Comparison of ENCODE assay signal across 9 cellular contexts in genomic region chr22:42299586-42300285, GRCh38. TPM values are rescaled to one million over a fixed set of nuclear protein-coding genes. Genes with fewer than 3 reads are reported as not detected.
DNase-seq lines count a peak whose midpoint lies in the region; ATAC-seq and TF ChIP-seq lines count a peak whose summit lies in the region.
"Had no signal": no experiment of that assay in that cellular context is flagged by ENCODE, and none has a peak within 500 bp of the region (broad histone marks: within the 10 kb centered on the region; RNA-seq: fewer than 3 reads in every experiment).

No MANE protein-coding gene starts in this region.

- H3K9ac ChIP-seq in MM.1S (ENCODE audit: low read length): no peak overlapping the region
- H3K9ac ChIP-seq: KMS-11 had no signal

- no peak overlapping the region for H3K4me3 ChIP-seq in MM.1S (ENCODE audit: low read length)

- TF ChIP-seq CTCF in MM.1S (IDR thresholded peaks at IDR 0.05; ENCODE audit: low read length): no peak

- peaks cover 40% of the 10 kb centered on the region for H3K27me3 ChIP-seq in MM.1S (replicated peaks; ENCODE audit: insufficient read depth, low read length)

- H3F3A ChIP-seq in MM.1S (ENCODE audit: insufficient read depth, low read length): no peaks in the 10 kb centered on the region

- H3K4me2 ChIP-seq in MM.1S (ENCODE audit: low read depth, low read length): peak overlapping the region; percentile 39; the same call in 1 of the 2 replicates
- H3K4me2 ChIP-seq: KMS-11 had no signal

- H3K27ac ChIP-seq in MM.1S (ENCODE audit: low read length): no peak overlapping the region
- H3K27ac ChIP-seq: KMS-11 had no signal

- no peaks in the 10 kb centered on the region for H4K20me1 ChIP-seq in MM.1S (ENCODE audit: insufficient read depth, low read length)

- DNase-seq in MM.1S (peak; percentile 29), left ventricle myocardium superior (peak; percentile 53), NCI-H1105 (lab: John Stamatoyannopoulos, UW) (no peak), dermis blood vessel endothelial cell (no peak), inferior parietal cortex (ENCODE audit: extremely low spot score) (no peak)
- peak; percentile 53 to 57 for DNase-seq in activated CD4-positive, alpha-beta T cell treated with anti-CD3 and anti-CD28 coated beads for 4 hours
- DNase-seq in stimulated activated CD8-positive, alpha-beta memory T cell treated with anti-CD3 and anti-CD28 coated beads, Interleukin-4, amount 100 ng/mL, for 48 hours: peak; percentile 50

- peak; percentile 41 for ATAC-seq in left ventricle myocardium superior
- ATAC-seq in HG03439 (IDR thresholded peaks at IDR 0.05; ENCODE audit: unreplicated experiment): no peak

- H3K9me2 ChIP-seq in MM.1S (replicated peaks; ENCODE audit: insufficient read depth, low read length): no peaks in the 10 kb centered on the region

- H3K79me2 ChIP-seq in MM.1S (ENCODE audit: low read length): no peaks in the 10 kb centered on the region

- intact Hi-C loops in left ventricle myocardium superior (cut with micrococcal nuclease): no loop called here

- no peak overlapping the region for H2AFZ ChIP-seq in MM.1S (ENCODE audit: low read length)

- no peaks in the 10 kb centered on the region for H3K9me3 ChIP-seq in MM.1S (replicated peaks; ENCODE audit: insufficient read depth, low read length)

- no peaks in the 10 kb centered on the region for H3K4me1 ChIP-seq in MM.1S (ENCODE audit: low read length)

- no peaks in the 10 kb centered on the region for H3K36me3 ChIP-seq in MM.1S (replicated peaks; ENCODE audit: insufficient read depth, low read length)

RNA-seq across cellular contexts. Expression of gene TCF20, which starts 29.3 kb away (rescaled TPM):
- total RNA-seq in left ventricle myocardium superior (14.9 TPM), dermis blood vessel endothelial cell (25.7 and 29.0 TPM in 2 replicates)

Comparison
In these comparisons a context has a peak if more than half of its experiments do, and no peak if none do; other contexts are left out.
1. DNase-seq: peak in MM.1S (single experiment), activated CD4-positive, alpha-beta T cell treated with anti-CD3 and anti-CD28 coated beads for 4 hours (2 of 2), left ventricle myocardium superior (single experiment) and stimulated activated CD8-positive, alpha-beta memory T cell treated with anti-CD3 and anti-CD28 coated beads, Interleukin-4, amount 100 ng/mL, for 48 hours (single experiment); none in NCI-H1105 (single experiment), dermis blood vessel endothelial cell (single experiment) and inferior parietal cortex (single experiment).